8 cellular contexts compared by ENCODE assay signal in the genomic region with DNA sequence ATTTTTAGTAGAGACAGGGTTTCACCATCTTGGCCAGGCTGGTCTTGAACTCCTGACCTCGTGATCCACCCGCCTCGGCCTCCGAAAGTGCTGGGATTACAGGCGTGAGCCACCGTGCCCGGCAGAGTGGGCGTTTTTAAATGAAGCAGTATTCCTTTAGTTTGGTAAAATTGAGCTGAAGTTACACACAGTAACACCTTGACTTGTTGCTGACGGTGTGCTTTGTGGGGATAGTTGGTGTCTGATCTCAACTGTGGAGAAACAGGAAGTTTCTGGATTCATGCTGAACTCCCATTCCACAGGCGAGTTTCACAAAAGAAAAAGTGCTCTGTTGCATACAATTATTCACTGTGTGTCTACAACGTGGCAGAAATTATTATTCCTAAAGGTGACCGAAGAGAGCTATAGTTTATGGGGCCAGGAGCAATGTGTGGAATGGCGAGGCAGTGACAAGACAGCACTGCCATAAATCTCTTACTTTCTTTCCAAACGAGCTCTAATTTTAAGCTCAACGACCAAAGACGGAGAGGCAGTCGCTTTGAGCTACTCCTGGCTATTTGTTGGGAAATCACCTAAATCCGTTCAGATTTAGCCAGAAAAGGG. TPM values are rescaled to one million over a fixed set of nuclear protein-coding genes. Genes with fewer than 3 reads are reported as not detected.
DNase-seq lines count a peak whose midpoint lies in the region; ATAC-seq, FAIRE-seq and TF ChIP-seq lines count a peak whose summit lies in the region.

No MANE protein-coding gene starts in this region.

- H3K79me2 ChIP-seq in SK-N-SH (ENCODE audit: insufficient read depth): peaks cover 15% of the 10 kb centered on the region

- no peaks in the 10 kb centered on the region for H4K20me1 ChIP-seq in SK-N-SH (ENCODE audit: insufficient read depth)

- TF ChIP-seq CTCF in SK-N-SH (IDR thresholded peaks at IDR 0.05): no peak
- TF ChIP-seq CTCF in foreskin keratinocyte (conservative IDR thresholded peaks at IDR 0.05): no peak

- DNase-seq in NCI-H1694 treated with DMSO at 0.1 percent for 48 hours (lab: John Stamatoyannopoulos, UW) (peak; percentile 42), NCI-H1694 (lab: John Stamatoyannopoulos, UW) (no peak), SK-N-SH (no peak), foreskin keratinocyte (no peak), small intestine (no peak), ureter (ENCODE audit: low spot score) (no peak), HuH-7 (ENCODE audit: low spot score) (no peak), NCI-H1105 treated with DMSO at 0.1 percent for 48 hours (lab: John Stamatoyannopoulos, UW) (no peak)

- no peak for FAIRE-seq in small intestine (lab: Jason Lieb, UNC)

- H3K9ac ChIP-seq in SK-N-SH: peak overlapping the region; percentile 78

- H3K36me3 ChIP-seq in SK-N-SH (replicated peaks in 1 of 2; ENCODE audit: control insufficient read depth in 1 of 2, insufficient read depth in 2 of 2, low read length in 1 of 2) (peaks cover 3 to 10% of the 10 kb centered on the region in 2 experiments), small intestine (ENCODE audit: control insufficient read depth in 2 of 2, insufficient read depth in 2 of 2, low read length in 2 of 2) (no peaks in the 10 kb centered on the region)

- H3K27me3 ChIP-seq in SK-N-SH (ENCODE audit: insufficient read depth) (no peaks in the 10 kb centered on the region), foreskin keratinocyte (no peaks in the 10 kb centered on the region), small intestine (ENCODE audit: control insufficient read depth in 2 of 2, insufficient read depth in 2 of 2, low read length in 2 of 2) (no peaks in the 10 kb centered on the region)

- peak overlapping the region; percentile 69 for H3K4me2 ChIP-seq in SK-N-SH

- no peak for TF ChIP-seq RAD21 in SK-N-SH (IDR thresholded peaks at IDR 0.05; ENCODE audit: low read length)

- peak overlapping the region; percentile 96 for H2AFZ ChIP-seq in SK-N-SH (ENCODE audit: low read depth)

- H3K4me3 ChIP-seq in SK-N-SH (ENCODE audit: low read depth in 2 of 2, low read length in 1 of 2) (peak overlapping the region; percentile 65 to 73), small intestine (ENCODE audit: low read depth in 1 of 2, low read length in 2 of 2) (peak overlapping the region; percentile 11 to 49)

- peak overlapping the region; percentile 52 to 76; a peak in 3 of 4 replicates for H3K27ac ChIP-seq in SK-N-SH (ENCODE audit: low read depth in 2 of 2, low read length in 1 of 2)
- peak overlapping the region; percentile 65 for H3K27ac ChIP-seq in foreskin keratinocyte
- no peak overlapping the region for H3K27ac ChIP-seq in small intestine (ENCODE audit: low read depth in 1 of 2, low read length in 1 of 2)

- peak; percentile 19 for ATAC-seq in foreskin keratinocyte

- POLR2A ChIA-PET in SK-N-SH (lab: Yijun Ruan, JAX): interaction anchor here (0.7 to 1.5 kb wide), 9 partner anchors 11 to 344 kb away, joined by 3 to 4 read pairs (median 3); no protein-coding TSS in a partner anchor

- no peak for TF ChIP-seq EP300 in SK-N-SH (IDR thresholded peaks at IDR 0.05; ENCODE audit: borderline replicate concordance in 1 of 2, low read depth in 1 of 2, low read length in 1 of 2)

- H3K9me3 ChIP-seq in SK-N-SH: no peaks in the 10 kb centered on the region
- no peaks in the 10 kb centered on the region for H3K9me3 ChIP-seq in small intestine (ENCODE audit: control insufficient read depth, low read depth)

- H3K4me1 ChIP-seq in SK-N-SH (ENCODE audit: control insufficient read depth in 1 of 2, insufficient read depth in 2 of 2, low read depth in 1 of 2, low read length in 1 of 2) (peaks cover 0 to 4% of the 10 kb centered on the region in 2 experiments; a peak in 1 of 4 replicates), foreskin keratinocyte (no peaks in the 10 kb centered on the region), small intestine (ENCODE audit: control insufficient read depth in 2 of 2, insufficient read depth in 1 of 2, low read depth in 1 of 2, low read length in 1 of 2) (no peaks in the 10 kb centered on the region)

- no peaks in the 10 kb centered on the region for H3K9me2 ChIP-seq in SK-N-SH

- no peaks in the 10 kb centered on the region for H3F3A ChIP-seq in SK-N-SH (replicated peaks; ENCODE audit: insufficient read depth)

- CTCF ChIA-PET in SK-N-SH (lab: Yijun Ruan, JAX): interaction anchor here (0.9 to 1.6 kb wide), 4 partner anchors 15 to 324 kb away, joined by 3 read pairs; no protein-coding TSS in a partner anchor

- 67% methylated on average over 18 of the region's 18 CpGs for WGBS in SK-N-SH (ENCODE audit: low lambda C conversion rate)
- 38 to 48% (median 46%) methylated on average over 18 of the region's 18 CpGs for WGBS in small intestine, 3 donors

TF ChIP-seq in SK-N-SH, 30 proteins besides CTCF, POLR2A, EP300 and RAD21:
- no peak for TF ChIP-seq POLR2AphosphoS5 (IDR thresholded peaks at IDR 0.05; ENCODE audit: low read depth, low read length)
- no peak for TF ChIP-seq RFX5 (IDR thresholded peaks at IDR 0.05; ENCODE audit: low read length)
- TF ChIP-seq YY1 (IDR thresholded peaks at IDR 0.05; ENCODE audit: low read depth): no peak
- no peak for TF ChIP-seq RXRA (IDR thresholded peaks at IDR 0.05; ENCODE audit: borderline replicate concordance, low read depth)
- TF ChIP-seq, protein P1, sequence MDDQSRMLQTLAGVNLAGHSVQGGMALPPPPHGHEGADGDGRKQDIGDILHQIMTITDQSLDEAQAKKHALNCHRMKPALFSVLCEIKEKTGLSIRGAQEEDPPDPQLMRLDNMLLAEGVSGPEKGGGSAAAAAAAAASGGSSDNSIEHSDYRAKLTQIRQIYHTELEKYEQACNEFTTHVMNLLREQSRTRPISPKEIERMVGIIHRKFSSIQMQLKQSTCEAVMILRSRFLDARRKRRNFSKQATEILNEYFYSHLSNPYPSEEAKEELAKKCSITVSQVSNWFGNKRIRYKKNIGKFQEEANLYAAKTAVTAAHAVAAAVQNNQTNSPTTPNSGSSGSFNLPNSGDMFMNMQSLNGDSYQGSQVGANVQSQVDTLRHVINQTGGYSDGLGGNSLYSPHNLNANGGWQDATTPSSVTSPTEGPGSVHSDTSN (IDR thresholded peaks at IDR 0.05): no peak
- TF ChIP-seq GATA2 (CRISPR knock-in tag; IDR thresholded peaks at IDR 0.05): no peak
- no peak for TF ChIP-seq TAF1 (IDR thresholded peaks at IDR 0.05; ENCODE audit: borderline replicate concordance, low read depth, low read length)
- no peak for TF ChIP-seq ELF1 (IDR thresholded peaks at IDR 0.05)
- no peak for TF ChIP-seq MXI1 (IDR thresholded peaks at IDR 0.05; ENCODE audit: low read depth, low read length)
- no peak for TF ChIP-seq SMC3 (IDR thresholded peaks at IDR 0.05; ENCODE audit: low read depth, low read length)
- TF ChIP-seq NFIC (IDR thresholded peaks at IDR 0.05; ENCODE audit: borderline replicate concordance): no peak
- no peak for TF ChIP-seq SIN3A (IDR thresholded peaks at IDR 0.05; ENCODE audit: borderline replicate concordance, low read depth, low read length)
- no peak for TF ChIP-seq GABPA (IDR thresholded peaks at IDR 0.05; ENCODE audit: low read depth)
- no peak for TF ChIP-seq EZH2phosphoT487 (IDR thresholded peaks at IDR 0.05; ENCODE audit: borderline replicate concordance, low read depth)

RNA-seq across cellular contexts. Expression of a gene that starts 0.5 kb away (rescaled TPM):
- polyA plus RNA-seq in SK-N-SH (2012; rRNA removed) (15.0 and 15.2 TPM in 2 replicates), foreskin keratinocyte (6.2 and 6.8 TPM in 2 replicates), small intestine (1 to 10 TPM in 1 of 3 donors, not detected in 2; 1.2 TPM)
- 13.3 TPM in 2 replicates for polyA plus RNA-seq in SK-N-SH (2012; cell fraction: cytosol; rRNA removed)
- polyA plus RNA-seq in SK-N-SH (2012; cell fraction: nucleus; rRNA removed): 16.6 and 25.4 TPM in 2 replicates
- total RNA-seq in foreskin keratinocyte (7.2 and 7.7 TPM in 2 replicates), ureter (6.7 TPM)

Comparison
In these comparisons a context has a peak if more than half of its experiments do, and no peak if none do; other contexts are left out.
1. H3K27ac ChIP-seq: peak in SK-N-SH (2 of 2) and foreskin keratinocyte (single experiment); none in small intestine (0 of 2).